ENCODE assay signal across 8 cellular contexts in the genomic region with DNA sequence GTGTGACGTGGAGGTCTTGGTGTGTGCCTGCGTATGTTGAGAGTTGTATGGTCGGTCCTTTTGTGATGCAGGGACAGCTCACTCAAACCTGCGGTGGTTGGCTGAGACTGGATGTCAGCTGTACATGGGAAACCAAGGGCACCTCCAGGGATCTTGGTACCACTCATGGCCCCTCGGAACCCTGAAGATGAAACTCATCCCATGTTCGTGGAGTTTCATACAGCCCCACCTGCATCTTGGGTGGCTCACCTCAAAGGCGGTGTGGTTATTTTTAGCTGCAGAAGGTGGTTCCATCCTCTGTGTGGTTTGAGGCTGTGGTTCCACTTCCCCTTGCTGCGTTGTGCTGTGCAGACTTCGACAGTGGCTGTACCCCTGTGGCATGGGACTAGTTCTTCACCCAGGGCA. TPM values are rescaled to one million over a fixed set of nuclear protein-coding genes. Genes with fewer than 3 reads are reported as not detected.
DNase-seq lines count a peak whose midpoint lies in the region; ATAC-seq and TF ChIP-seq lines count a peak whose summit lies in the region.

No MANE protein-coding gene starts in this region.

- peak overlapping the region; percentile 29 for H3K27ac Mint-ChIP-seq in activated naive CD8-positive, alpha-beta T cell treated with anti-CD3 and anti-CD28 coated beads, Interleukin-2, amount 50 U/mL, for 24 hours

- in situ Hi-C loops in GM13977 (cut with MboI; ENCODE audit: low pct_unique_long_range_greater_than_20kb, low sequenced_read_pairs, unreplicated experiment) = no loop called here

- TF ChIP-seq CTCF in GM13977 (IDR thresholded peaks at IDR 0.05; ENCODE audit: extremely low read depth, insufficient read depth, missing control alignments) = no peak

- no peaks in the 10 kb centered on the region for H3K9me3 Mint-ChIP-seq in activated naive CD8-positive, alpha-beta T cell treated with anti-CD3 and anti-CD28 coated beads, Interleukin-2, amount 50 U/mL, for 24 hours

- peaks cover 85% of the 10 kb centered on the region for H3K36me3 Mint-ChIP-seq in activated naive CD8-positive, alpha-beta T cell treated with anti-CD3 and anti-CD28 coated beads, Interleukin-2, amount 50 U/mL, for 24 hours (ENCODE audit: low read depth)

- H3K4me3 Mint-ChIP-seq in activated naive CD8-positive, alpha-beta T cell treated with anti-CD3 and anti-CD28 coated beads, Interleukin-2, amount 50 U/mL, for 24 hours = no peak overlapping the region

- ATAC-seq in GM21360 (IDR thresholded peaks at IDR 0.05; ENCODE audit: unreplicated experiment) (peak; percentile 97), HG03432 (IDR thresholded peaks at IDR 0.05; ENCODE audit: unreplicated experiment) (peak; percentile 95), Right ventricle myocardium inferior (no peak)
- peak; percentile 31 for ATAC-seq in activated naive CD8-positive, alpha-beta T cell treated with anti-CD3 and anti-CD28 coated beads, Interleukin-2, amount 50 U/mL, for 24 hours

- peak; percentile 58 for DNase-seq in GM13977 (ENCODE audit: low spot score)
- DNase-seq in activated naive CD8-positive, alpha-beta T cell treated with anti-CD3 and anti-CD28 coated beads, Interleukin-2, amount 50 U/mL, for 24 hours = peak; percentile 18
- no peak for DNase-seq in posterior vena cava (ENCODE audit: low spot score)
- no peak for DNase-seq in kidney glomerular epithelial cell (lab: John Stamatoyannopoulos, UW)
- DNase-seq in NCI-H774 (lab: John Stamatoyannopoulos, UW) = no peak
- no peak for DNase-seq in Right ventricle myocardium inferior (ENCODE audit: missing footprints)

- H3K27me3 Mint-ChIP-seq in activated naive CD8-positive, alpha-beta T cell treated with anti-CD3 and anti-CD28 coated beads, Interleukin-2, amount 50 U/mL, for 24 hours = no peaks in the 10 kb centered on the region

- peaks cover 42% of the 10 kb centered on the region for H3K4me1 Mint-ChIP-seq in activated naive CD8-positive, alpha-beta T cell treated with anti-CD3 and anti-CD28 coated beads, Interleukin-2, amount 50 U/mL, for 24 hours

- intact Hi-C loops in posterior vena cava (cut with DNase I) = no loop called here
- intact Hi-C loops in Right ventricle myocardium inferior (cut with DNase I) = no loop called here

RNA-seq across cellular contexts. Expression of gene SLC22A1, which starts 52.6 kb away (rescaled TPM):
- total RNA-seq in posterior vena cava = 1 to 10 TPM; 1.8 to 1.9 TPM
- total RNA-seq in Right ventricle myocardium inferior = 0.51 TPM

Comparison
In these comparisons a context has a peak if more than half of its experiments do, and no peak if none do; other contexts are left out.
1. DNase-seq: peak in GM13977 (single experiment) and activated naive CD8-positive, alpha-beta T cell treated with anti-CD3 and anti-CD28 coated beads, Interleukin-2, amount 50 U/mL, for 24 hours (single experiment); none in posterior vena cava (single experiment), kidney glomerular epithelial cell (single experiment), NCI-H774 (single experiment) and Right ventricle myocardium inferior (single experiment).